ENCODE assay signal across 15 cellular contexts in the genomic region with DNA sequence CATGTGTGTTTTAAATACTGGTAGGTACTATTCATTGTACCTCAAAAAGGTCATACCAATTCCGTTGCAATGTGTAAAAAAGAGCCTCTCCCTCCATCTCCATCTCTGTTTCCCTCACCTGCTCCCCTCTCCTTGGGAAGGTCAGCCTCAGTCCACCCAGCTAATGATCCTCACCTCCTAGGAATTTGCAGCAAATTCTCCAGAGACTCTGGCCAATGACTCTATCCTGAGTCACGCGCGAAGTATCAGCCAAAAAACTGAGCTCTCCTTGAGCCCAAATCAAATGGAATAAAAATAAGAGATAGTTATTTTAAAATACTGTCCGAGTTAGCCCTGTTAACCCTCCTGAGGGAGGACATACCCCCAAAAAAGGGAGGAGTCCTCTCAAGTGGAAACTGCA.
DNase-seq lines count a peak whose midpoint lies in the region; ATAC-seq and TF ChIP-seq lines count a peak whose summit lies in the region.
"Had no signal": no experiment of that assay in that cellular context is flagged by ENCODE, and none has a peak within 500 bp of the region (broad histone marks: within the 10 kb centered on the region; RNA-seq: fewer than 3 reads in every experiment).

No MANE protein-coding gene starts in this region.

- no peak overlapping the region for H3K4me2 ChIP-seq in neuronal stem cell (ENCODE audit: insufficient read depth, low read length, poor library complexity, severe bottlenecking)

- no peaks in the 10 kb centered on the region for H3K36me3 ChIP-seq in right atrium auricular region
- peaks cover 12% of the 10 kb centered on the region for H3K36me3 ChIP-seq in left ventricle myocardium inferior
- no peaks in the 10 kb centered on the region for H3K36me3 ChIP-seq in ascending aorta
- H3K36me3 ChIP-seq in thyroid gland = no peaks in the 10 kb centered on the region
- no peaks in the 10 kb centered on the region for H3K36me3 ChIP-seq in neuronal stem cell (replicated peaks in 1 of 2; ENCODE audit: control insufficient read depth in 2 of 2, insufficient read depth in 2 of 2, low read length in 2 of 2)
- H3K36me3 ChIP-seq: SJCRH30 had no signal

- no peaks in the 10 kb centered on the region for H3K4me1 Mint-ChIP-seq in activated CD8-positive, alpha-beta T cell treated with anti-CD3 and anti-CD28 coated beads for 36 hours (ENCODE audit: low read depth)

- H2AFZ ChIP-seq in neuronal stem cell (ENCODE audit: low read length) = no peak overlapping the region

- intact Hi-C loops in left ventricle myocardium inferior (cut with micrococcal nuclease) (no loop called here), ascending aorta (cut with DNase I) (loop anchor here (5.0 kb wide), 2 partner anchors 47 to 147 kb away; partner anchors contain the start of gene DPF3), thyroid gland (cut with DNase I) (no loop called here)
- intact Hi-C loops in activated CD8-positive, alpha-beta T cell treated with anti-CD3 and anti-CD28 coated beads for 36 hours (cut with micrococcal nuclease) = no loop called here

- H3K4ac ChIP-seq in neuronal stem cell (ENCODE audit: low read length) = no peak overlapping the region

- POLR2A ChIA-PET in activated CD8-positive, alpha-beta T cell treated with anti-CD3 and anti-CD28 coated beads for 36 hours (lab: Charles Lee) = no interaction called here

- no peak overlapping the region for H3K18ac ChIP-seq in neuronal stem cell (ENCODE audit: low read length)

- DNase-seq in right atrium auricular region (ENCODE audit: low spot score) = peak; percentile 21
- no peak for DNase-seq in left ventricle myocardium inferior
- peak in 1 of 2 donors; percentile 71 for DNase-seq in ascending aorta (ENCODE audit: low spot score in 2 of 2)
- peak; percentile 65 for DNase-seq in glomerular visceral epithelial cell (ENCODE audit: extremely low spot score)
- no peak for DNase-seq in NCI-H2171 treated with DMSO at 0.1 percent for 48 hours (lab: John Stamatoyannopoulos, UW)
- no peak for DNase-seq in thyroid gland
- no peak for DNase-seq in neuronal stem cell (ENCODE audit: low spot score)
- no peak for DNase-seq in activated CD8-positive, alpha-beta T cell treated with anti-CD3 and anti-CD28 coated beads for 36 hours
- DNase-seq: activated CD4-positive, CD25-positive, alpha-beta regulatory T cell; DMS53; heart left ventricle; NCI-H1048; retina; SJCRH30 had no signal

- no peak overlapping the region for H2BK120ac ChIP-seq in neuronal stem cell (ENCODE audit: low read depth, low read length)

- no peak overlapping the region for H3K23ac ChIP-seq in neuronal stem cell (ENCODE audit: low read depth, low read length, poor library complexity)

- H3K79me1 ChIP-seq in neuronal stem cell (ENCODE audit: low read depth, low read length) = no peaks in the 10 kb centered on the region

- 70 to 73% methylated on average over 5 of the region's 5 CpGs for WGBS in thyroid gland, 2 donors
- WGBS in neuronal stem cell (ENCODE audit: extremely low coverage in 2 of 2, insufficient read length in 2 of 2, insufficient replicate concordance in 1 of 2), 2 donors = no CpG with 5 or more reads among the region's 5 CpGs

- peaks cover 7% of the 10 kb centered on the region for H3K9me3 Mint-ChIP-seq in activated CD8-positive, alpha-beta T cell treated with anti-CD3 and anti-CD28 coated beads for 36 hours

- H2BK5ac ChIP-seq in neuronal stem cell (ENCODE audit: low read length) = no peak overlapping the region

- H2BK15ac ChIP-seq in neuronal stem cell (ENCODE audit: low read length) = no peak overlapping the region

- ATAC-seq in activated CD8-positive, alpha-beta T cell treated with anti-CD3 and anti-CD28 coated beads for 36 hours = no peak

- H3K36me3 Mint-ChIP-seq in activated CD8-positive, alpha-beta T cell treated with anti-CD3 and anti-CD28 coated beads for 36 hours (ENCODE audit: low read depth) = no peaks in the 10 kb centered on the region

- H3K4me1 ChIP-seq in right atrium auricular region (peaks cover 0 to 16% of the 10 kb centered on the region in 2 donors), left ventricle myocardium inferior (peaks cover 50% of the 10 kb centered on the region), ascending aorta (peaks cover 0 to 8% of the 10 kb centered on the region in 2 donors), thyroid gland (no peaks in the 10 kb centered on the region), neuronal stem cell (ENCODE audit: control insufficient read depth in 2 of 2, insufficient read depth in 1 of 2, low read depth in 1 of 2, low read length in 2 of 2) (peaks cover 0 to 5% of the 10 kb centered on the region in 2 donors)
- H3K4me1 ChIP-seq: SJCRH30 had no signal

- CTCF ChIA-PET in activated CD8-positive, alpha-beta T cell treated with anti-CD3 and anti-CD28 coated beads for 36 hours (lab: Charles Lee) = interaction anchor here (1.1 kb wide), 1 partner anchor 159 kb away, joined by 3 read pairs; no protein-coding TSS in a partner anchor

- no peak for TF ChIP-seq CTCF in right atrium auricular region (IDR thresholded peaks at IDR 0.05)
- no peak for TF ChIP-seq CTCF in left ventricle myocardium inferior (IDR thresholded peaks at IDR 0.05; ENCODE audit: borderline replicate concordance)
- TF ChIP-seq CTCF in ascending aorta (IDR thresholded peaks at IDR 0.05) = no peak
- TF ChIP-seq CTCF in thyroid gland (IDR thresholded peaks at IDR 0.05) = no peak
- no peak for TF ChIP-seq CTCF in activated CD8-positive, alpha-beta T cell treated with anti-CD3 and anti-CD28 coated beads for 36 hours (IDR thresholded peaks at IDR 0.05)

- no peak overlapping the region for H3K27ac ChIP-seq in right atrium auricular region
- H3K27ac ChIP-seq in left ventricle myocardium inferior (replicated peaks) = no peak overlapping the region
- H3K27ac ChIP-seq in ascending aorta = peak overlapping the region; percentile 65 to 72
- H3K27ac ChIP-seq in thyroid gland = no peak overlapping the region
- H3K27ac ChIP-seq in neuronal stem cell (replicated peaks; ENCODE audit: low read length) = no peak overlapping the region
- H3K27ac ChIP-seq: heart left ventricle, SJCRH30 had no signal

- H3K4me3 ChIP-seq in right atrium auricular region = no peak overlapping the region
- H3K4me3 ChIP-seq in left ventricle myocardium inferior = no peak overlapping the region
- H3K4me3 ChIP-seq in ascending aorta = no peak overlapping the region
- H3K4me3 ChIP-seq in thyroid gland (replicated peaks in 1 of 3) = no peak overlapping the region
- H3K4me3 ChIP-seq in neuronal stem cell (ENCODE audit: low read length in 2 of 2) = no peak overlapping the region
- H3K4me3 ChIP-seq: heart left ventricle, SJCRH30 had no signal

- no peak overlapping the region for H3K27ac Mint-ChIP-seq in activated CD8-positive, alpha-beta T cell treated with anti-CD3 and anti-CD28 coated beads for 36 hours
- H3K27ac Mint-ChIP-seq: activated T-helper 1 cell treated with anti-CD3 and anti-CD28 coated beads, Interleukin-12 subunit alpha, Interleukin-12 subunit beta, Interleukin-2, Interleukin-4 antibody, amounts not matched to agents 30 ng/mL and 10 ng/mL and 1 ng/mL, durations not matched to agents 14 hours and 24 hours and 36 hours had no signal

- no peak overlapping the region for H4K8ac ChIP-seq in neuronal stem cell (ENCODE audit: low read depth, low read length)

- no peaks in the 10 kb centered on the region for H3K9me3 ChIP-seq in right atrium auricular region
- H3K9me3 ChIP-seq in left ventricle myocardium inferior (replicated peaks) = peaks cover 7% of the 10 kb centered on the region
- H3K9me3 ChIP-seq in ascending aorta = peaks cover 0 to 3% of the 10 kb centered on the region in 2 donors
- H3K9me3 ChIP-seq in thyroid gland = no peaks in the 10 kb centered on the region
- no peaks in the 10 kb centered on the region for H3K9me3 ChIP-seq in neuronal stem cell (replicated peaks in 1 of 2; ENCODE audit: control insufficient read depth in 2 of 2, insufficient read depth in 1 of 2, low read depth in 1 of 2, low read length in 2 of 2)
- H3K9me3 ChIP-seq: SJCRH30 had no signal

- no peak overlapping the region for H3K9ac ChIP-seq in neuronal stem cell (ENCODE audit: low read depth, low read length, poor library complexity)

- no peak overlapping the region for H3K4me3 Mint-ChIP-seq in activated CD8-positive, alpha-beta T cell treated with anti-CD3 and anti-CD28 coated beads for 36 hours
- H3K4me3 Mint-ChIP-seq: activated T-helper 1 cell treated with anti-CD3 and anti-CD28 coated beads, Interleukin-12 subunit alpha, Interleukin-12 subunit beta, Interleukin-2, Interleukin-4 antibody, amounts not matched to agents 30 ng/mL and 10 ng/mL and 1 ng/mL, durations not matched to agents 14 hours and 24 hours and 36 hours had no signal

- H2BK12ac ChIP-seq in neuronal stem cell (ENCODE audit: low read length) = no peak overlapping the region

- H3K27me3 Mint-ChIP-seq in activated CD8-positive, alpha-beta T cell treated with anti-CD3 and anti-CD28 coated beads for 36 hours = no peaks in the 10 kb centered on the region

- TF ChIP-seq POLR2A in thyroid gland (IDR thresholded peaks at IDR 0.05) = no peak

- no peak overlapping the region for H3K14ac ChIP-seq in neuronal stem cell (ENCODE audit: low read length)

- H4K91ac ChIP-seq in neuronal stem cell (ENCODE audit: low read depth, low read length, poor library complexity) = no peak overlapping the region

- no peak overlapping the region for H2AK5ac ChIP-seq in neuronal stem cell (ENCODE audit: low read depth, low read length)

- no peaks in the 10 kb centered on the region for H3K27me3 ChIP-seq in right atrium auricular region
- H3K27me3 ChIP-seq in left ventricle myocardium inferior (ENCODE audit: low read depth) = no peaks in the 10 kb centered on the region
- H3K27me3 ChIP-seq in ascending aorta = no peaks in the 10 kb centered on the region
- H3K27me3 ChIP-seq in thyroid gland = no peaks in the 10 kb centered on the region
- H3K27me3 ChIP-seq in neuronal stem cell (ENCODE audit: control insufficient read depth in 3 of 3, insufficient read depth in 3 of 3, low read depth in 1 of 3, low read length in 3 of 3) = no peaks in the 10 kb centered on the region
- H3K27me3 ChIP-seq: heart left ventricle, SJCRH30 had no signal

Comparison
In these comparisons a context has a peak if more than half of its experiments do, and no peak if none do; other contexts are left out.
1. DNase-seq: peak in right atrium auricular region (single experiment) and glomerular visceral epithelial cell (single experiment); none in left ventricle myocardium inferior (single experiment), NCI-H2171 treated with DMSO at 0.1 percent for 48 hours (single experiment), thyroid gland (0 of 2), neuronal stem cell (single experiment) and activated CD8-positive, alpha-beta T cell treated with anti-CD3 and anti-CD28 coated beads for 36 hours (single experiment).
2. H3K27ac ChIP-seq: peak in ascending aorta (2 of 2); none in right atrium auricular region (0 of 2), left ventricle myocardium inferior (single experiment), thyroid gland (0 of 3) and neuronal stem cell (single experiment).